Comparison of ENCODE assay signal across 1 cellular context in genomic region chr1:212414328-212415106, GRCh38.
TF ChIP-seq lines count a peak whose summit lies in the region.

PACC1 (minus strand) TSS chr1:212414886; CDS start chr1:212414757, 129 bp downstream.

TF ChIP-seq in HEK293, 187 proteins besides CTCF, POLR2A, EP300 and RAD21 (continued from another document):
- TF ChIP-seq, protein P1, sequence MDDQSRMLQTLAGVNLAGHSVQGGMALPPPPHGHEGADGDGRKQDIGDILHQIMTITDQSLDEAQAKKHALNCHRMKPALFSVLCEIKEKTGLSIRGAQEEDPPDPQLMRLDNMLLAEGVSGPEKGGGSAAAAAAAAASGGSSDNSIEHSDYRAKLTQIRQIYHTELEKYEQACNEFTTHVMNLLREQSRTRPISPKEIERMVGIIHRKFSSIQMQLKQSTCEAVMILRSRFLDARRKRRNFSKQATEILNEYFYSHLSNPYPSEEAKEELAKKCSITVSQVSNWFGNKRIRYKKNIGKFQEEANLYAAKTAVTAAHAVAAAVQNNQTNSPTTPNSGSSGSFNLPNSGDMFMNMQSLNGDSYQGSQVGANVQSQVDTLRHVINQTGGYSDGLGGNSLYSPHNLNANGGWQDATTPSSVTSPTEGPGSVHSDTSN (CRISPR knock-in tag; IDR thresholded peaks at IDR 0.05) = peak; percentile 52; the same call in 1 of the 2 replicates
- no peak for TF ChIP-seq ZFP69B (tag by site-specific recombination; IDR thresholded peaks at IDR 0.05)
- 0 out of 2 replicates have a peak, but pooled peaks have one; percentile 29 for TF ChIP-seq ZNF501 (tag by site-specific recombination; IDR thresholded peaks at IDR 0.05)
- TF ChIP-seq GLIS1 (tag by site-specific recombination; IDR thresholded peaks at IDR 0.05) = peak; percentile 66
- no peak for TF ChIP-seq ZNF423 (tag by site-specific recombination; IDR thresholded peaks at IDR 0.05)
- TF ChIP-seq ZBTB7A (tag by site-specific recombination; IDR thresholded peaks at IDR 0.05; ENCODE audit: low read depth) = peak; percentile 69; the same call in 1 of the 2 replicates
- TF ChIP-seq, protein P2, sequence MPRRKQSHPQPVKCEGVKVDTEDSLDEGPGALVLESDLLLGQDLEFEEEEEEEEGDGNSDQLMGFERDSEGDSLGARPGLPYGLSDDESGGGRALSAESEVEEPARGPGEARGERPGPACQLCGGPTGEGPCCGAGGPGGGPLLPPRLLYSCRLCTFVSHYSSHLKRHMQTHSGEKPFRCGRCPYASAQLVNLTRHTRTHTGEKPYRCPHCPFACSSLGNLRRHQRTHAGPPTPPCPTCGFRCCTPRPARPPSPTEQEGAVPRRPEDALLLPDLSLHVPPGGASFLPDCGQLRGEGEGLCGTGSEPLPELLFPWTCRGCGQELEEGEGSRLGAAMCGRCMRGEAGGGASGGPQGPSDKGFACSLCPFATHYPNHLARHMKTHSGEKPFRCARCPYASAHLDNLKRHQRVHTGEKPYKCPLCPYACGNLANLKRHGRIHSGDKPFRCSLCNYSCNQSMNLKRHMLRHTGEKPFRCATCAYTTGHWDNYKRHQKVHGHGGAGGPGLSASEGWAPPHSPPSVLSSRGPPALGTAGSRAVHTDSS (tag by site-specific recombination; IDR thresholded peaks at IDR 0.05) = no peak
- TF ChIP-seq SCRT1 (tag by site-specific recombination; IDR thresholded peaks at IDR 0.05; ENCODE audit: borderline replicate concordance) = peak; percentile 89
- TF ChIP-seq ZNF175 (tag by site-specific recombination; IDR thresholded peaks at IDR 0.05) = no peak
- TF ChIP-seq KLF8 (tag by site-specific recombination; IDR thresholded peaks at IDR 0.05) = peak; percentile 50; the same call in 1 of the 2 replicates
- peak; percentile 43; the same call in 1 of the 2 replicates for TF ChIP-seq SP2 (tag by site-specific recombination; IDR thresholded peaks at IDR 0.05)
- TF ChIP-seq SP7 (tag by site-specific recombination; IDR thresholded peaks at IDR 0.05) = peak; percentile 44; the same call in 1 of the 2 replicates
- no peak; the same call in 1 of the 2 replicates for TF ChIP-seq ZNF843 (tag by site-specific recombination; IDR thresholded peaks at IDR 0.05)
- TF ChIP-seq ZXDB (tag by site-specific recombination; IDR thresholded peaks at IDR 0.05) = peak; percentile 80
- TF ChIP-seq, protein P3, sequence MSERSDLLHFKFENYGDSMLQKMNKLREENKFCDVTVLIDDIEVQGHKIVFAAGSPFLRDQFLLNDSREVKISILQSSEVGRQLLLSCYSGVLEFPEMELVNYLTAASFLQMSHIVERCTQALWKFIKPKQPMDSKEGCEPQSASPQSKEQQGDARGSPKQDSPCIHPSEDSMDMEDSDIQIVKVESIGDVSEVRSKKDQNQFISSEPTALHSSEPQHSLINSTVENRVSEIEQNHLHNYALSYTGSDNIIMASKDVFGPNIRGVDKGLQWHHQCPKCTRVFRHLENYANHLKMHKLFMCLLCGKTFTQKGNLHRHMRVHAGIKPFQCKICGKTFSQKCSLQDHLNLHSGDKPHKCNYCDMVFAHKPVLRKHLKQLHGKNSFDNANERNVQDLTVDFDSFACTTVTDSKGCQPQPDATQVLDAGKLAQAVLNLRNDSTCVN (tag by site-specific recombination; optimal IDR thresholded peaks at IDR 0.05) = peak; percentile 78
- TF ChIP-seq HOXC10 (CRISPR knock-in tag; IDR thresholded peaks at IDR 0.05) = no peak
- TF ChIP-seq PATZ1 (tag by site-specific recombination; IDR thresholded peaks at IDR 0.05) = peak; percentile 74
- no peak for TF ChIP-seq ZBTB6 (tag by site-specific recombination; IDR thresholded peaks at IDR 0.05)
- TF ChIP-seq SP3 (tag by site-specific recombination; IDR thresholded peaks at IDR 0.05) = peak; percentile 84
- TF ChIP-seq ZBTB11 (tag by site-specific recombination; conservative IDR thresholded peaks at IDR 0.05; ENCODE audit: low read depth) = peak; percentile 71
- TF ChIP-seq ZBTB8A (tag by site-specific recombination; IDR thresholded peaks at IDR 0.05) = peak; percentile 73
- TF ChIP-seq SCRT2 (tag by site-specific recombination; IDR thresholded peaks at IDR 0.05) = peak; percentile 99
- TF ChIP-seq, protein P4, sequence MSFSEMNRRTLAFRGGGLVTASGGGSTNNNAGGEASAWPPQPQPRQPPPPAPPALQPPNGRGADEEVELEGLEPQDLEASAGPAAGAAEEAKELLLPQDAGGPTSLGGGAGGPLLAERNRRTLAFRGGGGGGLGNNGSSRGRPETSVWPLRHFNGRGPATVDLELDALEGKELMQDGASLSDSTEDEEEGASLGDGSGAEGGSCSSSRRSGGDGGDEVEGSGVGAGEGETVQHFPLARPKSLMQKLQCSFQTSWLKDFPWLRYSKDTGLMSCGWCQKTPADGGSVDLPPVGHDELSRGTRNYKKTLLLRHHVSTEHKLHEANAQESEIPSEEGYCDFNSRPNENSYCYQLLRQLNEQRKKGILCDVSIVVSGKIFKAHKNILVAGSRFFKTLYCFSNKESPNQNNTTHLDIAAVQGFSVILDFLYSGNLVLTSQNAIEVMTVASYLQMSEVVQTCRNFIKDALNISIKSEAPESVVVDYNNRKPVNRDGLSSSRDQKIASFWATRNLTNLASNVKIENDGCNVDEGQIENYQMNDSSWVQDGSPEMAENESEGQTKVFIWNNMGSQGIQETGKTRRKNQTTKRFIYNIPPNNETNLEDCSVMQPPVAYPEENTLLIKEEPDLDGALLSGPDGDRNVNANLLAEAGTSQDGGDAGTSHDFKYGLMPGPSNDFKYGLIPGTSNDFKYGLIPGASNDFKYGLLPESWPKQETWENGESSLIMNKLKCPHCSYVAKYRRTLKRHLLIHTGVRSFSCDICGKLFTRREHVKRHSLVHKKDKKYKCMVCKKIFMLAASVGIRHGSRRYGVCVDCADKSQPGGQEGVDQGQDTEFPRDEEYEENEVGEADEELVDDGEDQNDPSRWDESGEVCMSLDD (tag by site-specific recombination; IDR thresholded peaks at IDR 0.05) = peak; percentile 87
- TF ChIP-seq ZNF2 (tag by site-specific recombination; IDR thresholded peaks at IDR 0.05) = peak; percentile 16; the same call in 1 of the 2 replicates
- TF ChIP-seq ZSCAN30 (tag by site-specific recombination; IDR thresholded peaks at IDR 0.05) = peak; percentile 7; the same call in 1 of the 2 replicates
- no peak for TF ChIP-seq ZNF416 (tag by site-specific recombination; IDR thresholded peaks at IDR 0.05)
- TF ChIP-seq, protein P5, sequence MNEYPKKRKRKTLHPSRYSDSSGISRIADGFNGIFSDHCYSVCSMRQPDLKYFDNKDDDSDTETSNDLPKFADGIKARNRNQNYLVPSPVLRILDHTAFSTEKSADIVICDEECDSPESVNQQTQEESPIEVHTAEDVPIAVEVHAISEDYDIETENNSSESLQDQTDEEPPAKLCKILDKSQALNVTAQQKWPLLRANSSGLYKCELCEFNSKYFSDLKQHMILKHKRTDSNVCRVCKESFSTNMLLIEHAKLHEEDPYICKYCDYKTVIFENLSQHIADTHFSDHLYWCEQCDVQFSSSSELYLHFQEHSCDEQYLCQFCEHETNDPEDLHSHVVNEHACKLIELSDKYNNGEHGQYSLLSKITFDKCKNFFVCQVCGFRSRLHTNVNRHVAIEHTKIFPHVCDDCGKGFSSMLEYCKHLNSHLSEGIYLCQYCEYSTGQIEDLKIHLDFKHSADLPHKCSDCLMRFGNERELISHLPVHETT (tag by site-specific recombination; IDR thresholded peaks at IDR 0.05) = no peak
- no peak for TF ChIP-seq ZNF274 (IDR thresholded peaks at IDR 0.05; ENCODE audit: low read length)
- TF ChIP-seq ZNF274 (tag by site-specific recombination; IDR thresholded peaks at IDR 0.05; ENCODE audit: borderline replicate concordance) = no peak
- TF ChIP-seq, protein P6, sequence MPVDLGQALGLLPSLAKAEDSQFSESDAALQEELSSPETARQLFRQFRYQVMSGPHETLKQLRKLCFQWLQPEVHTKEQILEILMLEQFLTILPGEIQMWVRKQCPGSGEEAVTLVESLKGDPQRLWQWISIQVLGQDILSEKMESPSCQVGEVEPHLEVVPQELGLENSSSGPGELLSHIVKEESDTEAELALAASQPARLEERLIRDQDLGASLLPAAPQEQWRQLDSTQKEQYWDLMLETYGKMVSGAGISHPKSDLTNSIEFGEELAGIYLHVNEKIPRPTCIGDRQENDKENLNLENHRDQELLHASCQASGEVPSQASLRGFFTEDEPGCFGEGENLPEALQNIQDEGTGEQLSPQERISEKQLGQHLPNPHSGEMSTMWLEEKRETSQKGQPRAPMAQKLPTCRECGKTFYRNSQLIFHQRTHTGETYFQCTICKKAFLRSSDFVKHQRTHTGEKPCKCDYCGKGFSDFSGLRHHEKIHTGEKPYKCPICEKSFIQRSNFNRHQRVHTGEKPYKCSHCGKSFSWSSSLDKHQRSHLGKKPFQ (tag by site-specific recombination; IDR thresholded peaks at IDR 0.05) = peak; percentile 95
- TF ChIP-seq, protein P7, sequence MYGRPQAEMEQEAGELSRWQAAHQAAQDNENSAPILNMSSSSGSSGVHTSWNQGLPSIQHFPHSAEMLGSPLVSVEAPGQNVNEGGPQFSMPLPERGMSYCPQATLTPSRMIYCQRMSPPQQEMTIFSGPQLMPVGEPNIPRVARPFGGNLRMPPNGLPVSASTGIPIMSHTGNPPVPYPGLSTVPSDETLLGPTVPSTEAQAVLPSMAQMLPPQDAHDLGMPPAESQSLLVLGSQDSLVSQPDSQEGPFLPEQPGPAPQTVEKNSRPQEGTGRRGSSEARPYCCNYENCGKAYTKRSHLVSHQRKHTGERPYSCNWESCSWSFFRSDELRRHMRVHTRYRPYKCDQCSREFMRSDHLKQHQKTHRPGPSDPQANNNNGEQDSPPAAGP (tag by site-specific recombination; IDR thresholded peaks at IDR 0.05) = peak; percentile 54; the same call in 1 of the 2 replicates
